In the genomic region with DNA sequence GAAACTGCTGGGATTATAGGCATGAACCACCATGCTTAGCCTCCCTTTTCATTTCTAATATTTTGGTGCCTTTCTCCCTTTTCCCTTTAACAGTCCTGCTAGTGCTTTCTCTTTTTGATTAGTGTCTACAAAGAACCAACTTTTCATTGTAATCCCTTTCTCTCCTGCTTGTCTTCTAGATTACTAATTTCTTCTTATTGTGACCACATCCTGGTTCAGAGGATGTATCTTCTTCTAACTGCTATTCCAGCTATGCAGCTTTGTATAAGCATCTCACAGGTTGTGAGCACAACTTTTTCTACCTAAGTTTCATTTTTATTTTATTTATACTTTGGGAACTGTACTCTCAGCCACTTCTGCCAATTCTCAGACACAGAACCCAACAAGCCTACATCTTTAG, we compare ENCODE assay signal across 18 cellular contexts. TPM values are rescaled to one million over a fixed set of nuclear protein-coding genes. Genes with fewer than 3 reads are reported as not detected.
"Had no signal": no experiment of that assay in that cellular context is flagged by ENCODE, and none has a peak within 500 bp of the region (broad histone marks: within the 10 kb centered on the region; RNA-seq: fewer than 3 reads in every experiment).

No MANE protein-coding gene starts in this region.

- H3K27ac Mint-ChIP-seq: stimulated activated memory B cell treated with anti-CD40 and anti-IgM and Interleukin-4, amounts not matched to agents 10 μg/mL and 1 μg/mL and 100 μg/mL, for 72 hours had no signal

- H3K9me3 ChIP-seq: adrenal gland, right lobe of liver had no signal

- H3K4me3 ChIP-seq: adrenal gland, coronary artery, gastroesophageal sphincter, psoas muscle, right lobe of liver had no signal

- H3K4me3 Mint-ChIP-seq: activated T-cell treated with anti-CD3 and anti-CD28 coated beads, Interleukin-2, amount 50 U/mL, for 4 hours; stimulated activated memory B cell treated with anti-CD40 and anti-IgM and Interleukin-4, amounts not matched to agents 10 μg/mL and 1 μg/mL and 100 μg/mL, for 72 hours had no signal

- ATAC-seq: gastroesophageal sphincter; left lobe of liver; psoas muscle; right lobe of liver; stimulated activated memory B cell treated with anti-CD40 and anti-IgM and Interleukin-4, amounts not matched to agents 10 μg/mL and 1 μg/mL and 100 μg/mL, for 72 hours had no signal

- H3K4me1 ChIP-seq: adrenal gland, gastroesophageal sphincter, psoas muscle, right lobe of liver had no signal

- H3K4me1 Mint-ChIP-seq: stimulated activated memory B cell treated with anti-CD40 and anti-IgM and Interleukin-4, amounts not matched to agents 10 μg/mL and 1 μg/mL and 100 μg/mL, for 72 hours had no signal

- H3K27ac ChIP-seq: adrenal gland, coronary artery, gastroesophageal sphincter, psoas muscle, right lobe of liver had no signal

- H3K9me3 Mint-ChIP-seq: activated T-cell treated with anti-CD3 and anti-CD28 coated beads, Interleukin-2, amount 50 U/mL, for 4 hours had no signal

- H3K36me3 ChIP-seq: adrenal gland, gastroesophageal sphincter, right lobe of liver had no signal

- DNase-seq: activated T-cell treated with anti-CD3 and anti-CD28 coated beads, Interleukin-2, amount 50 U/mL, for 4 hours; adrenal gland; central memory CD4-positive, alpha-beta T cell; effector memory CD4-positive, alpha-beta T cell; islet precursor cell; mammary epithelial cell; naive thymus-derived CD8-positive, alpha-beta T cell; psoas muscle; right lobe of liver; trophoblast cell had no signal

- H3K27me3 ChIP-seq: adrenal gland, gastroesophageal sphincter, right lobe of liver had no signal

RNA-seq across cellular contexts. Expression of a gene that starts 14.7 kb away (rescaled TPM):
- total RNA-seq: activated T-cell treated with anti-CD3 and anti-CD28 coated beads, Interleukin-2, amount 50 U/mL, for 4 hours; fibroblast of lung; gastroesophageal sphincter; mononuclear cell; naive thymus-derived CD8-positive, alpha-beta T cell; omental fat pad; T-helper 2 cell treated with Interferon-gamma antibody and Interleukin-4, amounts not matched to agents 100 ng/mL and 5 ng/mL, for 36 hours had no signal
